9 cellular contexts compared by ENCODE assay signal in the genomic region with DNA sequence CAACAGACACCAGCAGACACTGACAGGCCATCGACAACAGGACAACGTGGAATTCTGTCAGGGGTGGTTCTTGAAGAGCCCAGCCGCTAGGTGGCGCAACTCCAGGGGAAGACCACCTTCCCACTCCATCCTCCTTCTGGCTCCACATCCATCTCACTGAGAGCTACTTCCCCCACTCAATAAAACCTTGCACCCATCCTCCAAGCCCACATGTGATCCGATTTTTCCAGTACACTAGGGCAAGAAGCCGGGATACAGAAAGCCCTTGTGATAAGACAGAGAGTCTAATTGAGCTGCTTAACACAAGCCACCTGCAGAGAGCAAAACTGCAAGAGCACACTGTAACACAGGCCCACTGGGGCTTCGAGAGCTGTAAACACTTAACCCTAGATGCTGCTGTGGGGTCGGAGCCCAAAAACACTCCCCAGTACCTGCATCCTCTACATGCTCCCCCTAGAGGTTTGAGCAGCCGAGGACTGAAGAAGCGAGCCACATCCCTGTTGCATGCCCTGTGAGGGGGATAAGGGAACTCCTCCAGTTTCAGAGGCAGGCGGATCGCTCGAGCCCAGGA. TPM values are rescaled to one million over a fixed set of nuclear protein-coding genes. Genes with fewer than 3 reads are reported as not detected.
DNase-seq lines count a peak whose midpoint lies in the region; ATAC-seq, FAIRE-seq and TF ChIP-seq lines count a peak whose summit lies in the region.
"Had no signal": no experiment of that assay in that cellular context is flagged by ENCODE, and none has a peak within 500 bp of the region (broad histone marks: within the 10 kb centered on the region; RNA-seq: fewer than 3 reads in every experiment).

No MANE protein-coding gene starts in this region.

- ATAC-seq in HG02588 (IDR thresholded peaks at IDR 0.05; ENCODE audit: unreplicated experiment) (no peak), HG03108 (IDR thresholded peaks at IDR 0.05; ENCODE audit: unreplicated experiment) (no peak), GM21723 (IDR thresholded peaks at IDR 0.05; ENCODE audit: unreplicated experiment) (no peak)

- DNase-seq in Ammon's horn (ENCODE audit: low spot score), result peak; percentile 31
- no peak for DNase-seq in GM12891 (ENCODE audit: insufficient read length, low spot score)
- peak; percentile 34 for DNase-seq in NCI-H146 (lab: John Stamatoyannopoulos, UW)
- peak; percentile 17 for DNase-seq in activated T-cell treated with anti-CD3 and anti-CD28 coated beads for 48 hours (ENCODE audit: low read depth)
- peak; percentile 80 for DNase-seq in islet precursor cell

- peak; percentile 88 for FAIRE-seq in GM12891 (lab: Jason Lieb, UNC)
- FAIRE-seq: endometrium had no signal

- no peak for TF ChIP-seq POLR2A in GM12891 (IDR thresholded peaks at IDR 0.05; ENCODE audit: low read depth, low read length)

TF ChIP-seq in GM12891, 5 proteins besides CTCF, POLR2A, EP300 and RAD21:
- no peak for TF ChIP-seq PAX5 (IDR thresholded peaks at IDR 0.05; ENCODE audit: insufficient read depth, low read length, severe bottlenecking)
- no peak for TF ChIP-seq POU2F2 (IDR thresholded peaks at IDR 0.05; ENCODE audit: low read depth, low read length)
- no peak for TF ChIP-seq SPI1 (IDR thresholded peaks at IDR 0.05; ENCODE audit: low read depth, low read length)
- no peak for TF ChIP-seq TAF1 (IDR thresholded peaks at IDR 0.05; ENCODE audit: low read depth, low read length)
- no peak for TF ChIP-seq POLR2AphosphoS5 (IDR thresholded peaks at IDR 0.05; ENCODE audit: low read depth, low read length)
TF ChIP-seq in GM12891: peak in this region for 0.

RNA-seq across cellular contexts. Expression of a gene that starts 11.5 kb away (rescaled TPM):
- 0.28 TPM for polyA plus RNA-seq in GM12891 (2012; ENCODE audit: low read depth, missing spikeins)

RNA-seq across cellular contexts. Expression of a gene that starts 58.2 kb away (rescaled TPM):
- 14.5 TPM for polyA plus RNA-seq in GM12891 (2012; ENCODE audit: low read depth, missing spikeins)
